2 cellular contexts compared by ENCODE assay signal in the genomic region with DNA sequence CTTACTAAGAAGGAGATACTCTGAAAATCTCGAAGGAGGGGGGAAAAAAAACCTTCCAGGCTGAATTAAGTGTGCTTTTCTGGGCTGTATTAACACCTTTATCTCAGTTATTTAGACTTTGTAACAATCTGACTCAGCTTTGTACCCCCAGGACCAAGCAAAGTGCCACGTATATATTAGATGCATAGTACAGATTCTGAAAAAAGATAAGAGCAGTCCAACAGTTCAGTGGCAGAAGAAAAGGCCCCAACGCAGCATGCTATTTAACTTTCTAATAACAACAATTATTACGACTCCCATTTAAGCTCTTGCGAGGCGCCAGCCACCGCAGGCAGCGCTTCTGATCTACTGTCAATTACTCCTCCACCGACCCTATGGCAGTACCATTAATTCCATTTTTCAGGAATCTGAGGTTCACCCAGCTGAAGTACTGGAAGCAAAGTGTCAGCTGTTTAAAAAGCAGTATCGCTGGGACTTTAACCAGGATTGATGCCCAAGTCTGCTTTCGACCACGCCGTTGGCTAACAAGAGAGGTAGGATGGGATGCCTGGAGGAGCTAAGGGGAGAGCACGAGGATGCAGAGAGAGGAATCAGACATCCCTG.
A peak's percentile ranks its signal among the peaks of the same experiment; 100 is the strongest.
TF ChIP-seq lines count a peak whose summit lies in the region.

No MANE protein-coding gene starts in this region.

TF ChIP-seq in GM23338, 12 proteins besides CTCF, POLR2A, EP300 and RAD21 (continued from another document):
- TF ChIP-seq, protein P1, sequence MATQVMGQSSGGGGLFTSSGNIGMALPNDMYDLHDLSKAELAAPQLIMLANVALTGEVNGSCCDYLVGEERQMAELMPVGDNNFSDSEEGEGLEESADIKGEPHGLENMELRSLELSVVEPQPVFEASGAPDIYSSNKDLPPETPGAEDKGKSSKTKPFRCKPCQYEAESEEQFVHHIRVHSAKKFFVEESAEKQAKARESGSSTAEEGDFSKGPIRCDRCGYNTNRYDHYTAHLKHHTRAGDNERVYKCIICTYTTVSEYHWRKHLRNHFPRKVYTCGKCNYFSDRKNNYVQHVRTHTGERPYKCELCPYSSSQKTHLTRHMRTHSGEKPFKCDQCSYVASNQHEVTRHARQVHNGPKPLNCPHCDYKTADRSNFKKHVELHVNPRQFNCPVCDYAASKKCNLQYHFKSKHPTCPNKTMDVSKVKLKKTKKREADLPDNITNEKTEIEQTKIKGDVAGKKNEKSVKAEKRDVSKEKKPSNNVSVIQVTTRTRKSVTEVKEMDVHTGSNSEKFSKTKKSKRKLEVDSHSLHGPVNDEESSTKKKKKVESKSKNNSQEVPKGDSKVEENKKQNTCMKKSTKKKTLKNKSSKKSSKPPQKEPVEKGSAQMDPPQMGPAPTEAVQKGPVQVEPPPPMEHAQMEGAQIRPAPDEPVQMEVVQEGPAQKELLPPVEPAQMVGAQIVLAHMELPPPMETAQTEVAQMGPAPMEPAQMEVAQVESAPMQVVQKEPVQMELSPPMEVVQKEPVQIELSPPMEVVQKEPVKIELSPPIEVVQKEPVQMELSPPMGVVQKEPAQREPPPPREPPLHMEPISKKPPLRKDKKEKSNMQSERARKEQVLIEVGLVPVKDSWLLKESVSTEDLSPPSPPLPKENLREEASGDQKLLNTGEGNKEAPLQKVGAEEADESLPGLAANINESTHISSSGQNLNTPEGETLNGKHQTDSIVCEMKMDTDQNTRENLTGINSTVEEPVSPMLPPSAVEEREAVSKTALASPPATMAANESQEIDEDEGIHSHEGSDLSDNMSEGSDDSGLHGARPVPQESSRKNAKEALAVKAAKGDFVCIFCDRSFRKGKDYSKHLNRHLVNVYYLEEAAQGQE (IDR thresholded peaks at IDR 0.05; ENCODE audit: unreplicated experiment): no peak
- TF ChIP-seq EZH2 (IDR thresholded peaks at IDR 0.05; ENCODE audit: low read depth, unreplicated experiment): no peak
- no peak for TF ChIP-seq POLR2AphosphoS5 (IDR thresholded peaks at IDR 0.05; ENCODE audit: low read depth)
- TF ChIP-seq, protein P2, sequence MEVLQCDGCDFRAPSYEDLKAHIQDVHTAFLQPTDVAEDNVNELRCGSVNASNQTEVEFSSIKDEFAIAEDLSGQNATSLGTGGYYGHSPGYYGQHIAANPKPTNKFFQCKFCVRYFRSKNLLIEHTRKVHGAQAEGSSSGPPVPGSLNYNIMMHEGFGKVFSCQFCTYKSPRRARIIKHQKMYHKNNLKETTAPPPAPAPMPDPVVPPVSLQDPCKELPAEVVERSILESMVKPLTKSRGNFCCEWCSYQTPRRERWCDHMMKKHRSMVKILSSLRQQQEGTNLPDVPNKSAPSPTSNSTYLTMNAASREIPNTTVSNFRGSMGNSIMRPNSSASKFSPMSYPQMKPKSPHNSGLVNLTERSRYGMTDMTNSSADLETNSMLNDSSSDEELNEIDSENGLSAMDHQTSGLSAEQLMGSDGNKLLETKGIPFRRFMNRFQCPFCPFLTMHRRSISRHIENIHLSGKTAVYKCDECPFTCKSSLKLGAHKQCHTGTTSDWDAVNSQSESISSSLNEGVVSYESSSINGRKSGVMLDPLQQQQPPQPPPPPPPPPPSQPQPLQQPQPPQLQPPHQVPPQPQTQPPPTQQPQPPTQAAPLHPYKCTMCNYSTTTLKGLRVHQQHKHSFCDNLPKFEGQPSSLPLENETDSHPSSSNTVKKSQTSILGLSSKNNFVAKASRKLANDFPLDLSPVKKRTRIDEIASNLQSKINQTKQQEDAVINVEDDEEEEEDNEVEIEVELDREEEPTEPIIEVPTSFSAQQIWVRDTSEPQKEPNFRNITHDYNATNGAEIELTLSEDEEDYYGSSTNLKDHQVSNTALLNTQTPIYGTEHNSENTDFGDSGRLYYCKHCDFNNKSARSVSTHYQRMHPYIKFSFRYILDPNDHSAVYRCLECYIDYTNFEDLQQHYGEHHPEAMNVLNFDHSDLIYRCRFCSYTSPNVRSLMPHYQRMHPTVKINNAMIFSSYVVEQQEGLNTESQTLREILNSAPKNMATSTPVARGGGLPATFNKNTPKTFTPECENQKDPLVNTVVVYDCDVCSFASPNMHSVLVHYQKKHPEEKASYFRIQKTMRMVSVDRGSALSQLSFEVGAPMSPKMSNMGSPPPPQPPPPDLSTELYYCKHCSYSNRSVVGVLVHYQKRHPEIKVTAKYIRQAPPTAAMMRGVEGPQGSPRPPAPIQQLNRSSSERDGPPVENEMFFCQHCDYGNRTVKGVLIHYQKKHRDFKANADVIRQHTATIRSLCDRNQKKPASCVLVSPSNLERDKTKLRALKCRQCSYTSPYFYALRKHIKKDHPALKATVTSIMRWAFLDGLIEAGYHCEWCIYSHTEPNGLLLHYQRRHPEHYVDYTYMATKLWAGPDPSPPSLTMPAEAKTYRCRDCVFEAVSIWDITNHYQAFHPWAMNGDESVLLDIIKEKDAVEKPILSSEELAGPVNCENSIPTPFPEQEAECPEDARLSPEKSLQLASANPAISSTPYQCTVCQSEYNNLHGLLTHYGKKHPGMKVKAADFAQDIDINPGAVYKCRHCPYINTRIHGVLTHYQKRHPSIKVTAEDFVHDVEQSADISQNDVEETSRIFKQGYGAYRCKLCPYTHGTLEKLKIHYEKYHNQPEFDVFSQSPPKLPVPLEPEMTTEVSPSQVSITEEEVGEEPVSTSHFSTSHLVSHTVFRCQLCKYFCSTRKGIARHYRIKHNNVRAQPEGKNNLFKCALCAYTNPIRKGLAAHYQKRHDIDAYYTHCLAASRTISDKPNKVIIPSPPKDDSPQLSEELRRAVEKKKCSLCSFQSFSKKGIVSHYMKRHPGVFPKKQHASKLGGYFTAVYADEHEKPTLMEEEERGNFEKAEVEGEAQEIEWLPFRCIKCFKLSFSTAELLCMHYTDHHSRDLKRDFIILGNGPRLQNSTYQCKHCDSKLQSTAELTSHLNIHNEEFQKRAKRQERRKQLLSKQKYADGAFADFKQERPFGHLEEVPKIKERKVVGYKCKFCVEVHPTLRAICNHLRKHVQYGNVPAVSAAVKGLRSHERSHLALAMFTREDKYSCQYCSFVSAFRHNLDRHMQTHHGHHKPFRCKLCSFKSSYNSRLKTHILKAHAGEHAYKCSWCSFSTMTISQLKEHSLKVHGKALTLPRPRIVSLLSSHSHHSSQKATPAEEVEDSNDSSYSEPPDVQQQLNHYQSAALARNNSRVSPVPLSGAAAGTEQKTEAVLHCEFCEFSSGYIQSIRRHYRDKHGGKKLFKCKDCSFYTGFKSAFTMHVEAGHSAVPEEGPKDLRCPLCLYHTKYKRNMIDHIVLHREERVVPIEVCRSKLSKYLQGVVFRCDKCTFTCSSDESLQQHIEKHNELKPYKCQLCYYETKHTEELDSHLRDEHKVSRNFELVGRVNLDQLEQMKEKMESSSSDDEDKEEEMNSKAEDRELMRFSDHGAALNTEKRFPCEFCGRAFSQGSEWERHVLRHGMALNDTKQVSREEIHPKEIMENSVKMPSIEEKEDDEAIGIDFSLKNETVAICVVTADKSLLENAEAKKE (CRISPR knock-in tag; IDR thresholded peaks at IDR 0.05): no peak
- TF ChIP-seq EZH2phosphoT487 (IDR thresholded peaks at IDR 0.05; ENCODE audit: unreplicated experiment): no peak
- no peak for TF ChIP-seq ZNF331 (CRISPR knock-in tag; IDR thresholded peaks at IDR 0.05; ENCODE audit: low read depth)

TF ChIP-seq in WTC11, 78 proteins besides CTCF, POLR2A, EP300 and RAD21 (continued from another document):
- TF ChIP-seq, protein P3, sequence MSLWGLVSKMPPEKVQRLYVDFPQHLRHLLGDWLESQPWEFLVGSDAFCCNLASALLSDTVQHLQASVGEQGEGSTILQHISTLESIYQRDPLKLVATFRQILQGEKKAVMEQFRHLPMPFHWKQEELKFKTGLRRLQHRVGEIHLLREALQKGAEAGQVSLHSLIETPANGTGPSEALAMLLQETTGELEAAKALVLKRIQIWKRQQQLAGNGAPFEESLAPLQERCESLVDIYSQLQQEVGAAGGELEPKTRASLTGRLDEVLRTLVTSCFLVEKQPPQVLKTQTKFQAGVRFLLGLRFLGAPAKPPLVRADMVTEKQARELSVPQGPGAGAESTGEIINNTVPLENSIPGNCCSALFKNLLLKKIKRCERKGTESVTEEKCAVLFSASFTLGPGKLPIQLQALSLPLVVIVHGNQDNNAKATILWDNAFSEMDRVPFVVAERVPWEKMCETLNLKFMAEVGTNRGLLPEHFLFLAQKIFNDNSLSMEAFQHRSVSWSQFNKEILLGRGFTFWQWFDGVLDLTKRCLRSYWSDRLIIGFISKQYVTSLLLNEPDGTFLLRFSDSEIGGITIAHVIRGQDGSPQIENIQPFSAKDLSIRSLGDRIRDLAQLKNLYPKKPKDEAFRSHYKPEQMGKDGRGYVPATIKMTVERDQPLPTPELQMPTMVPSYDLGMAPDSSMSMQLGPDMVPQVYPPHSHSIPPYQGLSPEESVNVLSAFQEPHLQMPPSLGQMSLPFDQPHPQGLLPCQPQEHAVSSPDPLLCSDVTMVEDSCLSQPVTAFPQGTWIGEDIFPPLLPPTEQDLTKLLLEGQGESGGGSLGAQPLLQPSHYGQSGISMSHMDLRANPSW (CRISPR knock-in tag; conservative IDR thresholded peaks at IDR 0.05; ENCODE audit: low read depth): no peak
- 0 out of 2 replicates have a peak, but pooled peaks have one; percentile 22 for TF ChIP-seq ZNF232 (CRISPR knock-in tag; IDR thresholded peaks at IDR 0.05)
